1 cellular context compared by ENCODE assay signal in the genomic region with DNA sequence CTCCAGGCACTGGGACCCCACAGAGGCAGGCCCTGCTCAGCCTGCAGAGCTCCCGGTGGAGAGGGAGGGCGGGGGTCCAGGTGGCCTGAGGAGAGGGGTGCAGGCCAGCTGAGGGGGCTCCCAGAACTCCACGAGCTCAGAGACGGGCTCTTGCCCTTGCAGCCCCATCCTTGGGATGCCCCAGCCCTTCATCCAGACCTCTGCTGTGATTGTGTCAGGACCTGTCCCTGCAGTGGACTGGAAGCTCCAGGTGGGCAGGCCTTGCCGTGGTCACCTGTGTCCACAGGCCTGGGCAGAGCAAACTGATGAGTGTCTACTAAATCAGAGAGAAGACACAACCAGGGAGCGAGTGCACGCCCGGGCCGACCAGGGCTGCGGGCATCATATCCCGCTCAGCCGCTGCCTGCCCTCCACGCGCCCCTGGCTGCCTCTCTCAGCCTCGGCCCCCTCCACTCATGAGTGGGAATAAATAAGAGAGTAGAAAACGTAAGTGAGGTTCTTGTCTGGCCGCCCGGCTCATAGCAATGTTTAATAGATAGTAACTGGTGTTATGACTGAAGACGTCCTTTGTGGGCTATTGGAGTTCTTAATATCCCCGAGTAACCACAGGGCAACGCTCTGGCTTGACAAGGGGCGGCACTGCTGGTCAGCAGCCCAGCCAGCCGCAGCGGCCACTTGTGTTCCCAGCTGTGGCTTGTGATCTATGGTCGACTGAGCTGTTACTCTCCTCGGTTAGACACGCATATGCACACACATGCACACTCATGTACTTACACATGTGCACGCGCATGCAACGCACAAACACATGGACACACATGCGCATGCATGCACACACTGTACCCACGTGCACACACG.
TF ChIP-seq lines count a peak whose summit lies in the region.

No MANE protein-coding gene starts in this region.

TF ChIP-seq in H1, 55 proteins besides CTCF, POLR2A, EP300 and RAD21 (continued from another document):
- no peak for TF ChIP-seq CTBP2 (IDR thresholded peaks at IDR 0.05; ENCODE audit: borderline replicate concordance, insufficient read depth, insufficient read length, low read length)
- TF ChIP-seq RNF2 (IDR thresholded peaks at IDR 0.05; ENCODE audit: borderline replicate concordance, low read depth, low read length, missing control alignments, poor library complexity, severe bottlenecking) = no peak
- no peak for TF ChIP-seq SP4 (IDR thresholded peaks at IDR 0.05; ENCODE audit: low read length)
- no peak for TF ChIP-seq POU5F1 (IDR thresholded peaks at IDR 0.05; ENCODE audit: low read depth, low read length)
- TF ChIP-seq ZNF274 (IDR thresholded peaks at IDR 0.05; ENCODE audit: borderline replicate concordance, extremely low read depth, low read length) = no peak
- no peak for TF ChIP-seq EGR1 (IDR thresholded peaks at IDR 0.05; ENCODE audit: borderline replicate concordance, low read depth, low read length)
- TF ChIP-seq, protein P1, sequence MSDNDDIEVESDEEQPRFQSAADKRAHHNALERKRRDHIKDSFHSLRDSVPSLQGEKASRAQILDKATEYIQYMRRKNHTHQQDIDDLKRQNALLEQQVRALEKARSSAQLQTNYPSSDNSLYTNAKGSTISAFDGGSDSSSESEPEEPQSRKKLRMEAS (IDR thresholded peaks at IDR 0.05) = no peak
- TF ChIP-seq RXRA (IDR thresholded peaks at IDR 0.05; ENCODE audit: insufficient read depth, low read depth, low read length) = no peak
- no peak for TF ChIP-seq SP1 (IDR thresholded peaks at IDR 0.05; ENCODE audit: low read depth, low read length)
- no peak for TF ChIP-seq RBBP5 (IDR thresholded peaks at IDR 0.05; ENCODE audit: borderline replicate concordance, low read depth, low read length)
- no peak for TF ChIP-seq CBX8 (IDR thresholded peaks at IDR 0.05; ENCODE audit: borderline replicate concordance, low read depth, low read length)
- no peak for TF ChIP-seq HDAC6 (IDR thresholded peaks at IDR 0.05; ENCODE audit: low read depth, low read length)
